1 cellular context compared by ENCODE assay signal in genomic region chr1:23019094-23019850, GRCh38.
A peak's percentile ranks its signal among the peaks of the same experiment; 100 is the strongest.
TF ChIP-seq lines count a peak whose summit lies in the region.

Gene KDM1A (plus strand): TSS chr1:23019468. CDS start chr1:23019597, 129 bp downstream.

TF ChIP-seq in HepG2, 621 proteins besides CTCF, POLR2A, EP300 and RAD21 (continued from another document and continues in another):
- TF ChIP-seq ZNF609 (CRISPR knock-in tag; IDR thresholded peaks at IDR 0.05; ENCODE audit: borderline replicate concordance) (peak; percentile 45; the same call in 1 of the 2 replicates), THRA (CRISPR knock-in tag; IDR thresholded peaks at IDR 0.05; ENCODE audit: borderline replicate concordance) (peak; percentile 82), ZNF703 (CRISPR knock-in tag; IDR thresholded peaks at IDR 0.05; ENCODE audit: borderline replicate concordance) (no peak; the same call in 1 of the 2 replicates), HOXA7 (CRISPR knock-in tag; IDR thresholded peaks at IDR 0.05) (no peak), GLMP (CRISPR knock-in tag; IDR thresholded peaks at IDR 0.05; ENCODE audit: borderline replicate concordance) (no peak; the same call in 1 of the 2 replicates), ZNF329 (CRISPR knock-in tag; IDR thresholded peaks at IDR 0.05; ENCODE audit: low read depth) (no peak), HDAC6 (IDR thresholded peaks at IDR 0.05; ENCODE audit: low read depth, low read length) (no peak), HNF4G (IDR thresholded peaks at IDR 0.05; ENCODE audit: borderline replicate concordance, low read depth, low read length) (no peak), HNF4G (CRISPR knock-in tag; IDR thresholded peaks at IDR 0.05; ENCODE audit: borderline replicate concordance, low read depth) (peak; percentile 48; the same call in 1 of the 2 replicates), AKAP8 (CRISPR knock-in tag; IDR thresholded peaks at IDR 0.05) (peak; percentile 63; the same call in 1 of the 2 replicates), PATZ1 (CRISPR knock-in tag; IDR thresholded peaks at IDR 0.05) (peak; percentile 74), IRF9 (CRISPR knock-in tag; IDR thresholded peaks at IDR 0.05; ENCODE audit: borderline replicate concordance) (peak; percentile 90), ZBTB25 (CRISPR knock-in tag; IDR thresholded peaks at IDR 0.05) (peak; percentile 81; the same call in 1 of the 2 replicates), ZNF501 (CRISPR knock-in tag; IDR thresholded peaks at IDR 0.05) (peak; percentile 95), HNRNPUL1 (IDR thresholded peaks at IDR 0.05; ENCODE audit: low read depth, low read length) (no peak), MAFG (CRISPR knock-in tag; IDR thresholded peaks at IDR 0.05) (no peak), SRSF9 (IDR thresholded peaks at IDR 0.05; ENCODE audit: borderline replicate concordance, insufficient read depth, low read depth, low read length, poor library complexity, severe bottlenecking) (no peak), TEF (CRISPR knock-in tag; IDR thresholded peaks at IDR 0.05) (no peak), ZNF431 (CRISPR knock-in tag; IDR thresholded peaks at IDR 0.05; ENCODE audit: borderline replicate concordance, low read depth) (peak; percentile 95; the same call in 1 of the 2 replicates), HDAC2 (CRISPR knock-in tag; IDR thresholded peaks at IDR 0.05) (peak; percentile 94), ZNF574 (CRISPR knock-in tag; IDR thresholded peaks at IDR 0.05) (peak; percentile 100), ZNF512 (CRISPR knock-in tag; IDR thresholded peaks at IDR 0.05) (no peak), ATF1 (CRISPR knock-in tag; IDR thresholded peaks at IDR 0.05) (no peak), ZNF850 (CRISPR knock-in tag; conservative IDR thresholded peaks at IDR 0.05) (no peak), NFIC (IDR thresholded peaks at IDR 0.05; ENCODE audit: low read length) (no peak), ZNF597 (CRISPR knock-in tag; IDR thresholded peaks at IDR 0.05) (no peak), NR2C2 (CRISPR knock-in tag; IDR thresholded peaks at IDR 0.05; ENCODE audit: borderline replicate concordance) (peak; percentile 72), RBFOX2 (IDR thresholded peaks at IDR 0.05; ENCODE audit: low read depth, low read length) (peak; percentile 98), MAF1 (CRISPR knock-in tag; IDR thresholded peaks at IDR 0.05; ENCODE audit: borderline replicate concordance) (peak; percentile 85; the same call in 1 of the 2 replicates), TFAP4 (IDR thresholded peaks at IDR 0.05; ENCODE audit: borderline replicate concordance, low read depth) (no peak), ZNF432 (CRISPR knock-in tag; IDR thresholded peaks at IDR 0.05; ENCODE audit: borderline replicate concordance) (no peak)
